8 cellular contexts compared by ENCODE assay signal in the genomic region with DNA sequence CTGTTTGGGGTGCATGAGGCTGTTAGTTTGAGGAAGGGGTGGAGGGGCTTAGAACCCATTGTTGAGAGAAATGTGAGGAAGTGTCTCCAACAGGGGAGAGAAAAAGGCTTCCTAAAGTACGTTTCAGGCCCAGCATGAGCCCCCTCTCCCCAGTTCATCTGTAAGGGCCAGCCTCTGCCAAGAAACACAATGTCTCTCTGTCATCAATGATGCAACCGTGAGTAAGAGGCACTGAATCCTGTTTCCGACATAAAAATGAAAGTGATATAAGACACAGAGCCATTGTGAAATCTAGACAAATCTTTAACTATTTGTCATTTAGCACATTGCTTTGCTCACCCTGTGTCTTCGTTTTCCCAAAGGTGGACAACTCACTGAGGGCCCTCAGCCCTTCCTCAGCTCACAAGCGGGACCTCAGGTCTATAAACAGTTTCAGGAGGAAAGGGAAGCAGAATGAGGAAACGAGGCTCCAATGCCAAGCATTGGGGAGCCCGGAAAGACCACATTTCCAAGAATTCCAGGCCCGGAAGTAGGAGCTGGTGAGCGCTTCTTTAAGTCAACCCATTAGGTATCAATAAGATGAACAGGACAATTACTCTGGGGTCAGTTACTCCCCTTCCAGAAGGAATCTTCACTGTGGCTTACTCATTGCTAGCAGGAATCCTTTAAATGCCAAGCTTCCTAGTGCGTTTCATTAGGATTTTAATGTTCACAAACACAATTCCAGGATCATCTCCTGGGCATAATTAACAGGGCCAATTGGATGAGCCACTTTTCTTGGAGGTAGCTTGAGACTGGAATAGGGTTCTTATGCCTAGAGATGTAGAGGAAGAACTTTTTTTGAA. TPM values are rescaled to one million over a fixed set of nuclear protein-coding genes. Genes with fewer than 3 reads are reported as not detected.
DNase-seq lines count a peak whose midpoint lies in the region; ATAC-seq and TF ChIP-seq lines count a peak whose summit lies in the region.

No MANE protein-coding gene starts in this region.

- intact Hi-C loops in stomach (cut with DNase I; ENCODE audit: low total_unique reads) (no loop called here), natural killer cell (cut with micrococcal nuclease) (no loop called here)

- H3K27ac ChIP-seq in HEK293 (ENCODE audit: extremely low read depth, low read depth, low read length) (no peak overlapping the region; the same call in 1 of the 2 replicates), stomach (peak overlapping the region; percentile 1 to 69 (median 40))

- H3K4me1 ChIP-seq in HEK293 (ENCODE audit: control insufficient read depth, insufficient read depth, low read length): no peaks in the 10 kb centered on the region
- peaks cover 0 to 17% (median 11%) of the 10 kb centered on the region in 4 donors for H3K4me1 ChIP-seq in stomach

- H3K4me1 Mint-ChIP-seq in activated CD4-positive, alpha-beta T cell treated with anti-CD3 and anti-CD28 coated beads, Interleukin-2, amount 10 ng/mL, durations not matched to agents 7 days and 5 days: no peaks in the 10 kb centered on the region
- no peaks in the 10 kb centered on the region for H3K4me1 Mint-ChIP-seq in natural killer cell

- ATAC-seq in natural killer cell: no peak

- H3K36me3 ChIP-seq in HEK293 (ENCODE audit: control insufficient read depth in 2 of 2, insufficient read depth in 1 of 2, low read length in 2 of 2) (no peaks in the 10 kb centered on the region), stomach (no peaks in the 10 kb centered on the region)

- POLR2A ChIA-PET in HEK293 (lab: Yijun Ruan, JAX): no interaction called here
- POLR2A ChIA-PET in activated CD4-positive, alpha-beta T cell treated with anti-CD3 and anti-CD28 coated beads, Interleukin-2, amount 10 ng/mL, durations not matched to agents 7 days and 5 days (lab: Charles Lee): no interaction called here

- TF ChIP-seq EP300 in stomach (IDR thresholded peaks at IDR 0.05): no peak

- no peak for TF ChIP-seq POLR2A in stomach (IDR thresholded peaks at IDR 0.05)

- no peaks in the 10 kb centered on the region for H3K27me3 ChIP-seq in stomach

- H3K9me3 Mint-ChIP-seq in activated CD4-positive, alpha-beta T cell treated with anti-CD3 and anti-CD28 coated beads, Interleukin-2, amount 10 ng/mL, durations not matched to agents 7 days and 5 days: no peaks in the 10 kb centered on the region
- H3K9me3 Mint-ChIP-seq in natural killer cell: no peaks in the 10 kb centered on the region

- WGBS in stomach, 5 donors: 64 to 75% (median 71%) methylated on average over 10 of the region's 10 CpGs

- H3K27ac Mint-ChIP-seq in activated CD4-positive, alpha-beta T cell treated with anti-CD3 and anti-CD28 coated beads, Interleukin-2, amount 10 ng/mL, durations not matched to agents 7 days and 5 days: no peak overlapping the region
- no peak overlapping the region for H3K27ac Mint-ChIP-seq in natural killer cell

- no peaks in the 10 kb centered on the region for H3K9me3 ChIP-seq in HEK293 (ENCODE audit: control insufficient read depth, insufficient read depth, low read depth, low read length)
- no peaks in the 10 kb centered on the region for H3K9me3 ChIP-seq in stomach

- H3K36me3 Mint-ChIP-seq in activated CD4-positive, alpha-beta T cell treated with anti-CD3 and anti-CD28 coated beads, Interleukin-2, amount 10 ng/mL, durations not matched to agents 7 days and 5 days (ENCODE audit: low read depth): no peaks in the 10 kb centered on the region
- H3K36me3 Mint-ChIP-seq in natural killer cell: no peaks in the 10 kb centered on the region

- no peak overlapping the region for H3K4me3 ChIP-seq in HEK293 (ENCODE audit: low read depth, low read length)
- no peak overlapping the region for H3K4me3 ChIP-seq in stomach

- CTCF ChIA-PET in HEK293 (lab: Yijun Ruan, JAX): no interaction called here
- CTCF ChIA-PET in activated CD4-positive, alpha-beta T cell treated with anti-CD3 and anti-CD28 coated beads, Interleukin-2, amount 10 ng/mL, durations not matched to agents 7 days and 5 days (lab: Charles Lee): no interaction called here

- TF ChIP-seq CTCF in HEK293 (tag by site-specific recombination; IDR thresholded peaks at IDR 0.05) (no peak), stomach (IDR thresholded peaks at IDR 0.05) (no peak), natural killer cell (IDR thresholded peaks at IDR 0.05) (no peak)

- H3K27me3 Mint-ChIP-seq in activated CD4-positive, alpha-beta T cell treated with anti-CD3 and anti-CD28 coated beads, Interleukin-2, amount 10 ng/mL, durations not matched to agents 7 days and 5 days: no peaks in the 10 kb centered on the region
- peaks cover 8 to 17% of the 10 kb centered on the region in 2 donors for H3K27me3 Mint-ChIP-seq in natural killer cell (ENCODE audit: low read depth in 2 of 2)

- no peak overlapping the region for H3K4me3 Mint-ChIP-seq in activated CD4-positive, alpha-beta T cell treated with anti-CD3 and anti-CD28 coated beads, Interleukin-2, amount 10 ng/mL, durations not matched to agents 7 days and 5 days
- no peak overlapping the region for H3K4me3 Mint-ChIP-seq in natural killer cell

- DNase-seq in T1000 (lab: John Stamatoyannopoulos, UW) (peak; percentile 35), glomerular visceral epithelial cell (ENCODE audit: extremely low spot score) (peak; percentile 65), stomach (no peak), UCSD-AML1 (lab: John Stamatoyannopoulos, UW; ENCODE audit: unreplicated experiment) (no peak), GOT3 (lab: John Stamatoyannopoulos, UW) (no peak), natural killer cell (no peak)
- DNase-seq in activated CD4-positive, alpha-beta T cell treated with anti-CD3 and anti-CD28 coated beads, Interleukin-2, amount 10 ng/mL, durations not matched to agents 7 days and 5 days: no peak

TF ChIP-seq in HEK293, 187 proteins besides CTCF, POLR2A, EP300 and RAD21 (continues in another document):
- TF ChIP-seq ZNF426 (tag by site-specific recombination; IDR thresholded peaks at IDR 0.05) (no peak), ZIC2 (tag by site-specific recombination; IDR thresholded peaks at IDR 0.05) (peak; percentile 16; the same call in 1 of the 2 replicates), ZNF19 (tag by site-specific recombination; IDR thresholded peaks at IDR 0.05; ENCODE audit: low read depth) (no peak), ZNF692 (tag by site-specific recombination; IDR thresholded peaks at IDR 0.05) (0 out of 2 replicates have a peak, but pooled peaks have one; percentile 30), ZNF514 (tag by site-specific recombination; IDR thresholded peaks at IDR 0.05) (no peak), ZNF558 (tag by site-specific recombination; IDR thresholded peaks at IDR 0.05) (peak; percentile 44; the same call in 1 of the 2 replicates), ZNF18 (tag by site-specific recombination; IDR thresholded peaks at IDR 0.05) (no peak), IKZF3 (tag by site-specific recombination; IDR thresholded peaks at IDR 0.05) (0 out of 2 replicates have a peak, but pooled peaks have one; percentile 29), ZNF600 (tag by site-specific recombination; IDR thresholded peaks at IDR 0.05) (no peak), FEZF1 (tag by site-specific recombination; IDR thresholded peaks at IDR 0.05) (peak; percentile 30; the same call in 1 of the 2 replicates), MZF1 (tag by site-specific recombination; IDR thresholded peaks at IDR 0.05; ENCODE audit: borderline replicate concordance) (no peak), ZNF843 (tag by site-specific recombination; IDR thresholded peaks at IDR 0.05) (no peak)

RNA-seq across cellular contexts. Expression of gene KLF4, which starts 59.0 kb away (rescaled TPM):
- total RNA-seq in stomach (100 to 1,000 TPM in 1 of 5 donors, 10 to 100 TPM in 4; 34.8 to 323 (median 58.6) TPM), natural killer cell (100 to 1,000 TPM in 1 of 3 donors, 10 to 100 TPM in 2; 29.8 to 162 (median 29.8) TPM)
- 100 to 1,000 TPM in 1 of 3 donors, 10 to 100 TPM in 2; 18.2 to 150 (median 31.6) TPM for polyA plus RNA-seq in stomach
- under 1 TPM; 0.25 to 0.42 TPM for total RNA-seq in activated CD4-positive, alpha-beta T cell treated with anti-CD3 and anti-CD28 coated beads, Interleukin-2, amount 10 ng/mL, durations not matched to agents 7 days and 5 days

Comparison
In these comparisons a context has a peak if more than half of its experiments do, and no peak if none do; other contexts are left out.
1. DNase-seq: peak in T1000 (single experiment) and glomerular visceral epithelial cell (single experiment); none in stomach (single experiment), UCSD-AML1 (single experiment), activated CD4-positive, alpha-beta T cell treated with anti-CD3 and anti-CD28 coated beads, Interleukin-2, amount 10 ng/mL, durations not matched to agents 7 days and 5 days (single experiment), GOT3 (single experiment) and natural killer cell (single experiment).
2. RNA of gene KLF4, which starts 59.0 kb away (total RNA-seq): 34.8 to 323 TPM in stomach and 29.8 to 162 TPM in natural killer cell; 0.25 to 0.42 TPM in activated CD4-positive, alpha-beta T cell treated with anti-CD3 and anti-CD28 coated beads, Interleukin-2, amount 10 ng/mL, durations not matched to agents 7 days and 5 days; every median in the first group is over 10 times any median in the second.